In genomic region chr5:101663543-101663942, GRCh38 we compare ENCODE assay signal across 16 cellular contexts.
"Had no signal": no experiment of that assay in that cellular context is flagged by ENCODE, and none has a peak within 500 bp of the region (broad histone marks: within the 10 kb centered on the region; RNA-seq: fewer than 3 reads in every experiment).

No MANE protein-coding gene starts in this region.

- H3K4me3 ChIP-seq: body of pancreas, prostate gland, thyroid gland had no signal

- H3K4me1 ChIP-seq: prostate gland, thyroid gland had no signal

- H3K36me3 ChIP-seq: prostate gland, thyroid gland had no signal

- DNase-seq: activated CD4-positive, alpha-beta T cell treated with anti-CD3 and anti-CD28 coated beads, Interleukin-2, amount 10 ng/mL, durations not matched to agents 24 days and 14 days; activated CD8-positive, alpha-beta T cell treated with anti-CD3 and anti-CD28 coated beads, Interleukin-2, amount 10 ng/mL, durations not matched to agents 7 days and 5 days; activated naive CD4-positive, alpha-beta T cell treated with Interleukin-2 at 50 U/mL for 16 hours; activated T-cell treated with anti-CD3 and anti-CD28 coated beads, Interleukin-2, amount 50 U/mL, for 24 hours; body of pancreas; caudate nucleus; endodermal cell; erythroblast; left ventricle myocardium superior; right cardiac atrium; stimulated activated CD4-positive, alpha-beta T cell treated with anti-CD3 and anti-CD28 coated beads, Interleukin-2, amount 100 ng/mL, for 24 hours; stimulated activated naive CD4-positive, alpha-beta T cell treated with Interleukin-2 at 50 U/mL for 16 hours; thyroid gland had no signal

- H3K27me3 Mint-ChIP-seq: activated CD4-positive, alpha-beta T cell treated with anti-CD3 and anti-CD28 coated beads, Interleukin-2, amount 10 ng/mL, durations not matched to agents 24 days and 14 days had no signal

- ATAC-seq: activated CD8-positive, alpha-beta T cell treated with anti-CD3 and anti-CD28 coated beads, Interleukin-2, amount 10 ng/mL, durations not matched to agents 7 days and 5 days; body of pancreas; left ventricle myocardium superior; right cardiac atrium had no signal

- H3K9me3 Mint-ChIP-seq: activated CD4-positive, alpha-beta T cell treated with anti-CD3 and anti-CD28 coated beads, Interleukin-2, amount 10 ng/mL, durations not matched to agents 24 days and 14 days; activated T-cell treated with anti-CD3 and anti-CD28 coated beads, Interleukin-2, amount 50 U/mL, for 24 hours; activated T-helper 2 cell treated with anti-CD3 and anti-CD28 coated beads, Interferon-gamma antibody, Interleukin-2, Interleukin-4, amounts not matched to agents 10 μg/mL and 5 μg/mL and 100 μg/mL, durations not matched to agents 14 hours and 24 hours and 36 hours; endodermal cell; memory B cell had no signal

- H3K4me3 Mint-ChIP-seq: activated CD4-positive, alpha-beta T cell treated with anti-CD3 and anti-CD28 coated beads, Interleukin-2, amount 10 ng/mL, durations not matched to agents 24 days and 14 days; activated CD8-positive, alpha-beta T cell treated with anti-CD3 and anti-CD28 coated beads, Interleukin-2, amount 10 ng/mL, durations not matched to agents 7 days and 5 days; activated T-cell treated with anti-CD3 and anti-CD28 coated beads, Interleukin-2, amount 50 U/mL, for 24 hours; endodermal cell; memory B cell had no signal

- H3K27ac Mint-ChIP-seq: activated CD4-positive, alpha-beta T cell treated with anti-CD3 and anti-CD28 coated beads, Interleukin-2, amount 10 ng/mL, durations not matched to agents 24 days and 14 days; activated CD8-positive, alpha-beta T cell treated with anti-CD3 and anti-CD28 coated beads, Interleukin-2, amount 10 ng/mL, durations not matched to agents 7 days and 5 days; activated T-cell treated with anti-CD3 and anti-CD28 coated beads, Interleukin-2, amount 50 U/mL, for 24 hours; activated T-helper 2 cell treated with anti-CD3 and anti-CD28 coated beads, Interferon-gamma antibody, Interleukin-2, Interleukin-4, amounts not matched to agents 10 μg/mL and 5 μg/mL and 100 μg/mL, durations not matched to agents 14 hours and 24 hours and 36 hours; endodermal cell; memory B cell had no signal

- H3K27ac ChIP-seq: body of pancreas, prostate gland, thyroid gland had no signal

- H3K4me1 Mint-ChIP-seq: activated CD4-positive, alpha-beta T cell treated with anti-CD3 and anti-CD28 coated beads, Interleukin-2, amount 10 ng/mL, durations not matched to agents 24 days and 14 days; memory B cell had no signal

- H3K9me3 ChIP-seq: body of pancreas, prostate gland, thyroid gland had no signal

- H3K27me3 ChIP-seq: body of pancreas, thyroid gland had no signal

- H3K36me3 Mint-ChIP-seq: memory B cell had no signal
